Comparison of ENCODE assay signal across 18 cellular contexts in the genomic region with DNA sequence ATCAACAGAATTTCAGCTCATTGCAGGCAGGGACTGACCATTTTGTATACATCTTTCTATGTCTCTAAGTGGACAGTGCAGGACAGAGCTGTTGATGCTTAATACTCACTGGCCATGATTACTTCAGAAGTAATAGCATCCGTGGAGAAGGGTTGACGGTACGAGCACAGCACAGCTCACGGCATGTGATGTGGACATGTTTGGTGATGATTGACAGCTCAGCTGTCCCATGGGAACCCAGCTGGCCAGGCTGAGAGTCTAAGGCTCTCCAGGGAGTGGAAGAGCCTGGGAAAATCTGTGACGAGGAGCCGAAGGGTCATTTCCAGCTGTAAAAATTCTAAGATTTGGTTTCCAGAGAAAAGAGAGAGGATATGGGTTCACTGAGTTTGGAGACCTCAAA.
"Had no signal": no experiment of that assay in that cellular context is flagged by ENCODE, and none has a peak within 500 bp of the region (broad histone marks: within the 10 kb centered on the region; RNA-seq: fewer than 3 reads in every experiment).

No MANE protein-coding gene starts in this region.

- H3K9me3 Mint-ChIP-seq: activated CD4-positive, alpha-beta memory T cell treated with anti-CD3 and anti-CD28 coated beads for 36 hours; activated naive CD8-positive, alpha-beta T cell treated with anti-CD3 and anti-CD28 coated beads for 36 hours; dendritic cell treated with granulocyte-macrophage colony-stimulating factor and Interleukin-4, amounts not matched to agents 40 ng/mL and 50 ng/mL, for 4 days; natural killer cell; type B pancreatic cell had no signal

- H3K27ac ChIP-seq: spleen, thoracic aorta, vagina had no signal

- H3K36me3 ChIP-seq: spleen, thoracic aorta, vagina had no signal

- H3K36me3 Mint-ChIP-seq: activated CD4-positive, alpha-beta memory T cell treated with anti-CD3 and anti-CD28 coated beads for 36 hours; activated naive CD8-positive, alpha-beta T cell treated with anti-CD3 and anti-CD28 coated beads for 36 hours; natural killer cell; type B pancreatic cell had no signal

- DNase-seq: activated CD4-positive, alpha-beta memory T cell treated with anti-CD3 and anti-CD28 coated beads for 36 hours; activated CD4-positive, alpha-beta T cell treated with anti-CD3 and anti-CD28 coated beads for 4 hours; activated CD4-positive, CD25-positive, alpha-beta regulatory T cell; activated naive CD4-positive, alpha-beta T cell treated with Interleukin-2 at 50 U/mL for 16 hours; activated naive CD8-positive, alpha-beta T cell treated with anti-CD3 and anti-CD28 coated beads for 36 hours; activated T-cell treated with anti-CD3 and anti-CD28 coated beads, Interleukin-2, amount 50 U/mL, for 48 hours; effector CD8-positive, alpha-beta T cell; head of caudate nucleus; midbrain; natural killer cell; spleen; stimulated activated CD4-positive, alpha-beta T cell treated with anti-CD3 and anti-CD28 coated beads, Interleukin-4, amount 100 ng/mL, for 24 hours; stimulated activated naive CD4-positive, alpha-beta T cell treated with Interleukin-2 at 50 U/mL for 16 hours had no signal

- H3K9me3 ChIP-seq: spleen, thoracic aorta, vagina had no signal

- H3K4me1 ChIP-seq: spleen, vagina had no signal

- ATAC-seq: left lobe of liver, natural killer cell had no signal

- H3K4me3 Mint-ChIP-seq: activated CD4-positive, alpha-beta memory T cell treated with anti-CD3 and anti-CD28 coated beads for 36 hours; activated naive CD8-positive, alpha-beta T cell treated with anti-CD3 and anti-CD28 coated beads for 36 hours; dendritic cell treated with granulocyte-macrophage colony-stimulating factor and Interleukin-4, amounts not matched to agents 40 ng/mL and 50 ng/mL, for 4 days; natural killer cell; type B pancreatic cell had no signal

- H3K4me3 ChIP-seq: spleen, thoracic aorta, vagina had no signal

- H3K27ac Mint-ChIP-seq: activated CD4-positive, alpha-beta memory T cell treated with anti-CD3 and anti-CD28 coated beads for 36 hours; activated naive CD8-positive, alpha-beta T cell treated with anti-CD3 and anti-CD28 coated beads for 36 hours; dendritic cell treated with granulocyte-macrophage colony-stimulating factor and Interleukin-4, amounts not matched to agents 40 ng/mL and 50 ng/mL, for 4 days; natural killer cell; type B pancreatic cell had no signal

- H3K27me3 ChIP-seq: vagina had no signal

- H3K4me1 Mint-ChIP-seq: activated naive CD8-positive, alpha-beta T cell treated with anti-CD3 and anti-CD28 coated beads for 36 hours; natural killer cell had no signal

- H3K27me3 Mint-ChIP-seq: activated naive CD8-positive, alpha-beta T cell treated with anti-CD3 and anti-CD28 coated beads for 36 hours; dendritic cell treated with granulocyte-macrophage colony-stimulating factor and Interleukin-4, amounts not matched to agents 40 ng/mL and 50 ng/mL, for 4 days had no signal
